Comparison of ENCODE assay signal across 23 cellular contexts in the genomic region with DNA sequence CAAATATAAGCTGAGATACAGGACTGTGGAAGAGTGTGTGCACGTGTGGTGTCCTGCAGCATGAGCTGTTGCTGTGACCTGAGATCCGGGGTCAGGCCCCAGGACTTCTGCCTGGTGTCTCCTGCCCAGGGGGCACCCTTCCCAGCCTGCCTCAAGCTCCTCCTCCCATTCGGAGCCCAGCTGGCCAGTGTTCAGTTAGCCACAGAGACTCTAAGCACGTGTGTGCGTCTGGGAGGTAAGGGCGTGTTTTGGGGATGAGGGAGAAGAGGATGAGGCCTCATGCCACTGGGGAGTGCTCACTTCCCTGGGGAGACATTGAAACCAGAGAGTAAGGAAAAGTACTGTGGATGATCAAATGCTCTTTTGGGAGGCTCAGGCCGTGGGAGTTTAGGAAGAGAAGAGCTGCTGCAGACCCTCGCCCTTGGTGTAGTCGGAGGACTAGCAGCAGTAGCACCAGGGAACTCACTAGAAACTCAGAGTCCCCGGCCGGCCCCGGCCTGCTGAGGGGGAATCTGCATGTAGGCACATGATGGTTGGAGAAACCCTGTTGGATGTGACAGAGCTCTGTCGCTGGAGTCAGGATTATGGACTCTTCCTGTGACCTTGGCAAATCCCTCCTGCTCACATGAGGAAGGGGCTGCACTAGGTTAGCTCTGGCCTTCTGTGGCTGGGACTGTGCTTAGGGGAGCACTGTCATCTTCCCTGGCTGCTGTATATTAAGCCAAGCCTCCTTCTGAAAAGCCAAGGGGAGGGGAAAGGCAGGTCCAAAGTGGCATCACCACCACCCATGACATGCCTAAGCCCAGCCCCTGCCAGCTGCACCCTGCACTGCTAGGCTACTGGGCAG.
A peak's percentile ranks its signal among the peaks of the same experiment; 100 is the strongest.
DNase-seq lines count a peak whose midpoint lies in the region; TF ChIP-seq lines count a peak whose summit lies in the region.
"Had no signal": no experiment of that assay in that cellular context is flagged by ENCODE, and none has a peak within 500 bp of the region (broad histone marks: within the 10 kb centered on the region; RNA-seq: fewer than 3 reads in every experiment).

No MANE protein-coding gene starts in this region.

- H3K4me3 Mint-ChIP-seq in endothelial cell (ENCODE audit: unreplicated experiment) = peak overlapping the region; percentile 49
- H3K4me3 Mint-ChIP-seq: brain; CD4-positive, alpha-beta memory T cell; endodermal cell; stimulated activated memory B cell treated with anti-CD40 and anti-IgM and Interleukin-4, amounts not matched to agents 10 μg/mL and 1 μg/mL and 100 μg/mL, for 72 hours had no signal

- no peak overlapping the region for H2AFZ ChIP-seq in trophoblast cell (ENCODE audit: insufficient read depth, low read length, poor library complexity)

- H3K79me1 ChIP-seq in trophoblast cell (ENCODE audit: low read length) = no peaks in the 10 kb centered on the region

- no peak overlapping the region for H3K4me2 ChIP-seq in trophoblast cell (ENCODE audit: low read length)

- H3K27ac ChIP-seq in angular gyrus (ENCODE audit: low read depth, low read length) (peak overlapping the region; percentile 77), temporal lobe (ENCODE audit: low read depth, low read length) (peak overlapping the region; percentile 77), trophoblast cell (ENCODE audit: low read depth, low read length) (no peak overlapping the region)
- H3K27ac ChIP-seq: colonic mucosa, esophagus squamous epithelium, lower lobe of right lung, neutrophil, thyroid gland had no signal

- H4K8ac ChIP-seq in trophoblast cell (ENCODE audit: low read depth, low read length) = no peak overlapping the region

- peaks cover 35% of the 10 kb centered on the region for H3K4me1 Mint-ChIP-seq in endothelial cell (ENCODE audit: unreplicated experiment)
- H3K4me1 Mint-ChIP-seq: brain; CD4-positive, alpha-beta memory T cell; endodermal cell; stimulated activated memory B cell treated with anti-CD40 and anti-IgM and Interleukin-4, amounts not matched to agents 10 μg/mL and 1 μg/mL and 100 μg/mL, for 72 hours had no signal

- H4K12ac ChIP-seq in trophoblast cell (ENCODE audit: low read depth, low read length) = no peak overlapping the region

- no peak overlapping the region for H2BK12ac ChIP-seq in trophoblast cell (ENCODE audit: low read length)

- no peak overlapping the region for H2BK5ac ChIP-seq in trophoblast cell (ENCODE audit: low read depth, low read length, poor library complexity)

- WGBS in trophoblast cell (ENCODE audit: extremely low coverage, insufficient coverage, insufficient read length) = no CpG with 5 or more reads among the region's 13 CpGs

- H3K27me3 Mint-ChIP-seq in endothelial cell (ENCODE audit: unreplicated experiment) = peaks cover 34% of the 10 kb centered on the region
- H3K27me3 Mint-ChIP-seq: stimulated activated memory B cell treated with anti-CD40 and anti-IgM and Interleukin-4, amounts not matched to agents 10 μg/mL and 1 μg/mL and 100 μg/mL, for 72 hours had no signal

- no peak overlapping the region for H2AK5ac ChIP-seq in trophoblast cell (ENCODE audit: low read length)

- H3K36me3 Mint-ChIP-seq in endothelial cell (ENCODE audit: low read depth, unreplicated experiment) = peaks cover 67% of the 10 kb centered on the region
- H3K36me3 Mint-ChIP-seq: brain; CD4-positive, alpha-beta memory T cell; stimulated activated memory B cell treated with anti-CD40 and anti-IgM and Interleukin-4, amounts not matched to agents 10 μg/mL and 1 μg/mL and 100 μg/mL, for 72 hours had no signal

- H3K36me3 ChIP-seq in trophoblast cell (ENCODE audit: control insufficient read depth in 1 of 2, insufficient read depth in 2 of 2, low read length in 2 of 2) = peaks cover 11 to 20% of the 10 kb centered on the region in 2 experiments
- H3K36me3 ChIP-seq: colonic mucosa, esophagus squamous epithelium, thyroid gland had no signal

- H3K18ac ChIP-seq in trophoblast cell (ENCODE audit: low read length) = no peak overlapping the region

- H2BK120ac ChIP-seq in trophoblast cell (ENCODE audit: insufficient read depth, low read length, poor library complexity) = no peak overlapping the region

- H3K9me3 ChIP-seq in trophoblast cell (ENCODE audit: insufficient read depth, low read depth, low read length) = peaks cover 2% of the 10 kb centered on the region
- H3K9me3 ChIP-seq: colonic mucosa, esophagus squamous epithelium, lower lobe of right lung, neutrophil, thyroid gland had no signal

- no peak overlapping the region for H3K27ac Mint-ChIP-seq in endothelial cell (ENCODE audit: unreplicated experiment)
- H3K27ac Mint-ChIP-seq: brain; CD4-positive, alpha-beta memory T cell; endodermal cell; stimulated activated memory B cell treated with anti-CD40 and anti-IgM and Interleukin-4, amounts not matched to agents 10 μg/mL and 1 μg/mL and 100 μg/mL, for 72 hours had no signal

- no peak overlapping the region for H4K91ac ChIP-seq in trophoblast cell (ENCODE audit: low read depth, low read length)

- no peaks in the 10 kb centered on the region for H3K79me2 ChIP-seq in trophoblast cell (ENCODE audit: control insufficient read depth, insufficient read depth, low read length, poor library complexity)

- DNase-seq in endothelial cell (ENCODE audit: low spot score) = no peak
- peak; percentile 50 for DNase-seq in myocyte (ENCODE audit: low read depth)
- DNase-seq in trophoblast cell = no peak
- no peak for DNase-seq in activated naive CD4-positive, alpha-beta T cell treated with anti-CD3 and anti-CD28 coated beads, Interleukin-2, amount 50 U/mL, for 16 hours
- no peak for DNase-seq in HCEC 1CT
- DNase-seq: activated CD4-positive, alpha-beta T cell treated with anti-CD3 and anti-CD28 coated beads, Interleukin-2, amount 50 U/mL, for 4 hours; activated CD8-positive, alpha-beta memory T cell treated with anti-CD3 and anti-CD28 coated beads, Interleukin-2, amount 50 U/mL, for 48 hours; colonic mucosa; endodermal cell; esophagus squamous epithelium; lower lobe of right lung; NCI-H1105; NCI-H2081; SHP77; stimulated activated CD4-positive, alpha-beta T cell treated with anti-CD3 and anti-CD28 coated beads, Interleukin-2, amount 100 ng/mL, for 48 hours; T-helper 9 cell; thyroid gland had no signal

- no peak overlapping the region for H3K14ac ChIP-seq in trophoblast cell (ENCODE audit: low read length)

- peaks cover 0 to 2% of the 10 kb centered on the region in 2 experiments for H3K4me1 ChIP-seq in trophoblast cell (ENCODE audit: control insufficient read depth in 1 of 2, insufficient read depth in 2 of 2, low read length in 2 of 2)
- H3K4me1 ChIP-seq: colonic mucosa, esophagus squamous epithelium had no signal

- H3K4ac ChIP-seq in trophoblast cell (ENCODE audit: low read depth, low read length) = no peak overlapping the region

- no peak overlapping the region for H3K4me3 ChIP-seq in trophoblast cell (ENCODE audit: low read depth, low read length)
- H3K4me3 ChIP-seq: colonic mucosa, esophagus squamous epithelium, lower lobe of right lung, thyroid gland had no signal

- no peaks in the 10 kb centered on the region for H3K27me3 ChIP-seq in trophoblast cell (ENCODE audit: insufficient read depth, low read length)
- H3K27me3 ChIP-seq: colonic mucosa, esophagus squamous epithelium, neutrophil, thyroid gland had no signal

- no peak overlapping the region for H3K23ac ChIP-seq in trophoblast cell (ENCODE audit: low read length)

- no peak overlapping the region for H3K9ac ChIP-seq in trophoblast cell (ENCODE audit: low read length)

- H3K9me3 Mint-ChIP-seq in endothelial cell (ENCODE audit: unreplicated experiment) = no peaks in the 10 kb centered on the region
- H3K9me3 Mint-ChIP-seq: endodermal cell had no signal

- no peak for TF ChIP-seq CTCF in endothelial cell (IDR thresholded peaks at IDR 0.05; ENCODE audit: unreplicated experiment)
